13 cellular contexts compared by ENCODE assay signal in the genomic region with DNA sequence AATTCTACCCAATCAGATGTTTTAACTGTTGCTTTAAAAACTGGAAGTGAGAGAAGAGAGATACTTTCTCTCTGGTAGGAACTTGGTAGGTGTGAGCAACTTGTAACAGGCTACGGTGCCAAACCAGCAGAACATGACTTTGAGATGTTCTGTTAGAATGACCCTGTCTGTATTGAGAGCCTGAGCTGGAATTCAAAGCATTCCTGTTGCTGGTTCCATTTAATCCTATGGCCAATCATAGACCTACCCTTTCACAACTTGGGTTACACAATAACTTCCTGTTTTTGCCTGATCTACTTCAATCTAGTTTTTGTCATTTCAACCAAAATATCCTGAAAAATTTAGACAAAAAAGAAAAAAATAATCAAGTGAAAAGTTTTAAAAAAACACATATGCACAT.
A peak's percentile ranks its signal among the peaks of the same experiment; 100 is the strongest.
DNase-seq lines count a peak whose midpoint lies in the region; ATAC-seq and TF ChIP-seq lines count a peak whose summit lies in the region.
"Had no signal": no experiment of that assay in that cellular context is flagged by ENCODE, and none has a peak within 500 bp of the region (broad histone marks: within the 10 kb centered on the region; RNA-seq: fewer than 3 reads in every experiment).

No MANE protein-coding gene starts in this region.

- in situ Hi-C loops in astrocyte of the spinal cord (cut with HindIII; ENCODE audit: low sequenced_read_pairs) = no loop called here

- H3K4me3 ChIP-seq in AG09309 (ENCODE audit: control insufficient read depth, low read depth, low read length) (no peak overlapping the region), astrocyte of the spinal cord (ENCODE audit: low read depth, low read length) (no peak overlapping the region)

- ATAC-seq in HG02970 (IDR thresholded peaks at IDR 0.05; ENCODE audit: low FRiP score, unreplicated experiment) (no peak), HG03108 (IDR thresholded peaks at IDR 0.05; ENCODE audit: unreplicated experiment) (no peak)

- DNase-seq in AG09309 (ENCODE audit: low read depth) (peak; percentile 28), Kasumi-1 (lab: John Stamatoyannopoulos, UW) (peak; percentile 3 to 19), astrocyte of the spinal cord (ENCODE audit: low read depth, low spot score) (peak; percentile 15), kidney glomerular epithelial cell (lab: John Stamatoyannopoulos, UW) (peak; percentile 37), GF-D8 (lab: John Stamatoyannopoulos, UW) (no peak)
- DNase-seq in activated T-cell treated with anti-CD3 and anti-CD28 coated beads, Interleukin-2, amount 50 U/mL, for 48 hours = no peak
- DNase-seq: activated naive CD8-positive, alpha-beta T cell treated with anti-CD3 and anti-CD28 coated beads for 36 hours; effector CD4-positive, alpha-beta T cell; MM.1S; NCI-H510A; stimulated activated CD4-positive, alpha-beta T cell treated with anti-CD3 and anti-CD28 coated beads, Interleukin-4, amount 100 ng/mL, for 1 hour had no signal

- no peak for TF ChIP-seq CTCF in AG09309 (IDR thresholded peaks at IDR 0.05; ENCODE audit: control insufficient read depth, insufficient read depth, low read depth, low read length, missing control alignments)
- no peak for TF ChIP-seq CTCF in astrocyte of the spinal cord (IDR thresholded peaks at IDR 0.05; ENCODE audit: low read depth, low read length)

Comparison
In these comparisons a context has a peak if more than half of its experiments do, and no peak if none do; other contexts are left out.
1. DNase-seq: peak in AG09309 (single experiment), Kasumi-1 (2 of 2), astrocyte of the spinal cord (single experiment) and kidney glomerular epithelial cell (single experiment); none in activated T-cell treated with anti-CD3 and anti-CD28 coated beads, Interleukin-2, amount 50 U/mL, for 48 hours (0 of 2) and GF-D8 (single experiment).